ENCODE assay signal across 1 cellular context in the genomic region with DNA sequence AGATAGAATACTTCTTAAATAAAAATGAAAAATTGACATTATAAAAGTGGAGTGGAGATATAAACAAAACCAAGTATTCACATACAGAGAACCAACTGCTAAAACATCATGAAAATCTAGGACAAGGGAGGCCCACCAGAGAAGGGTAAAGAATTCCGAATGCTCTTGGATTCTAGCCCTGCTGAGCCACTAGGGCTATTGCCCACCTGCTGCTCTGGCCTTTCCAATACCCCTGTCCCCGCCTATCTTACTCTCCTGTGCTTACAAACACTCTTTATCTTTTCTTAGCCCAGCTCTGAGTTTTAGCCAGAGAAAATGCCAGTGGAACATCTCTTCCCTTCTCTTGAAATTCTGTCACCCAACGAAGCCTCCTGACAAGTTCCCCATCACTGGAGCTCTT.
TF ChIP-seq lines count a peak whose summit lies in the region.

No MANE protein-coding gene starts in this region.

TF ChIP-seq in WTC11, 78 proteins besides CTCF, POLR2A, EP300 and RAD21 (continued from another document):
- no peak for TF ChIP-seq ATF6 (CRISPR knock-in tag; IDR thresholded peaks at IDR 0.05)
